16 cellular contexts compared by ENCODE assay signal in the genomic region with DNA sequence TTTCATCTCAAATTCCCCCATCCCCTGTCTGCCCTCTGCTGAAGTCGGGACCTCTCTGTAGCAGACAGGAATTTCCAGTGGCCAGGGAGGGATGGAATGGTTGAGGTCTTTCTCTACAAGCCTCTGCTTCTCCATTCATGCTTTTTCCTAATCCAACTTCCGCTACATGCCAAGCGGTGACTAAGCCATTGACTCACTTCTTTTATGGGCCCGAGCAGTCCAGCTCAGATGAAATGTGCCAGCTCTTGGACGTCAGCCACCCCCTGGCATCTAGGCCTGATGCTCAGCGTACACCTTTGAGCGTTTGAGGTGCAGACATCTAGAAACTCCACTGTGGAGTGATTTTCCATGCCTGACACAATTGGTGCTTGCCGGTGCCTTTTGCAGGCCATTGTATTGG. TPM values are rescaled to one million over a fixed set of nuclear protein-coding genes. Genes with fewer than 3 reads are reported as not detected.
A peak's percentile ranks its signal among the peaks of the same experiment; 100 is the strongest.
DNase-seq lines count a peak whose midpoint lies in the region; ATAC-seq and TF ChIP-seq lines count a peak whose summit lies in the region.
"Had no signal": no experiment of that assay in that cellular context is flagged by ENCODE, and none has a peak within 500 bp of the region (broad histone marks: within the 10 kb centered on the region; RNA-seq: fewer than 3 reads in every experiment).

No MANE protein-coding gene starts in this region.

- no peak for TF ChIP-seq CTCF in retinal pigment epithelial cell (conservative IDR thresholded peaks at IDR 0.05; ENCODE audit: low read depth, low read length)

- peak; percentile 10 for DNase-seq in GOT3 (lab: John Stamatoyannopoulos, UW)
- peak; percentile 2 for DNase-seq in NCI-H69 (lab: John Stamatoyannopoulos, UW)
- DNase-seq in cerebellum (ENCODE audit: low spot score), result peak; percentile 65
- peak; percentile 5 for DNase-seq in retinal pigment epithelial cell (ENCODE audit: low read depth)
- no peak for DNase-seq in NCI-H510A (lab: John Stamatoyannopoulos, UW)
- DNase-seq in NK-92 (lab: John Stamatoyannopoulos, UW; ENCODE audit: unreplicated experiment), result no peak
- DNase-seq: activated CD4-positive, alpha-beta memory T cell treated with anti-CD3 and anti-CD28 coated beads for 36 hours; activated effector memory CD4-positive, alpha-beta T cell treated with Interleukin-2 at 50 U/mL for 16 hours; endodermal cell; GF-D8; glutamatergic neuron; Kasumi-1; kidney glomerular epithelial cell had no signal

- no peak overlapping the region for H3K4me3 ChIP-seq in retinal pigment epithelial cell (ENCODE audit: low read length)

- ATAC-seq in HG03571 (IDR thresholded peaks at IDR 0.05; ENCODE audit: unreplicated experiment) (no peak), GM18502 (IDR thresholded peaks at IDR 0.05; ENCODE audit: poor library complexity, unreplicated experiment) (no peak)
- ATAC-seq: sciatic nerve had no signal

RNA-seq across cellular contexts. Expression of a gene that starts 40.7 kb away (rescaled TPM):
- 0.91 TPM for total RNA-seq in cerebellum
- total RNA-seq: activated CD4-positive, alpha-beta memory T cell treated with anti-CD3 and anti-CD28 coated beads for 36 hours; endodermal cell; sciatic nerve had no signal

Comparison
In these comparisons a context has a peak if more than half of its experiments do, and no peak if none do; other contexts are left out.
1. DNase-seq: peak in GOT3 (single experiment), NCI-H69 (single experiment), cerebellum (single experiment) and retinal pigment epithelial cell (single experiment); none in NCI-H510A (single experiment) and NK-92 (single experiment).